9 cellular contexts compared by ENCODE assay signal in genomic region chr9:38439916-38440301, GRCh38. TPM values are rescaled to one million over a fixed set of nuclear protein-coding genes. Genes with fewer than 3 reads are reported as not detected.
"Had no signal": no experiment of that assay in that cellular context is flagged by ENCODE, and none has a peak within 500 bp of the region (broad histone marks: within the 10 kb centered on the region; RNA-seq: fewer than 3 reads in every experiment).

No MANE protein-coding gene starts in this region.

- ATAC-seq: HCT116 had no signal

- H3K9ac ChIP-seq: GM23248 had no signal

- H3K4me3 ChIP-seq: GM23248, HAP-1 had no signal

- H3K27ac ChIP-seq: GM23248, HL-60 had no signal

- H2AFZ ChIP-seq: GM23248 had no signal

- H3K36me3 ChIP-seq: HAP-1 had no signal

- DNase-seq: GM23248, GOT3, H7, HFFc6, IMR-90, KBM-7 had no signal

- H3K9me3 ChIP-seq: HAP-1 had no signal

RNA-seq across cellular contexts. Expression of gene IGFBPL1, which starts 15.7 kb away (rescaled TPM):
- total RNA-seq: HFFc6, IMR-90 had no signal
- polyA plus RNA-seq: IMR-90 had no signal
